9 cellular contexts compared by ENCODE assay signal in genomic region chr4:54230479-54231418, GRCh38. TPM values are rescaled to one million over a fixed set of nuclear protein-coding genes. Genes with fewer than 3 reads are reported as not detected.
DNase-seq lines count a peak whose midpoint lies in the region; ATAC-seq and TF ChIP-seq lines count a peak whose summit lies in the region.
"Had no signal": no experiment of that assay in that cellular context is flagged by ENCODE, and none has a peak within 500 bp of the region (broad histone marks: within the 10 kb centered on the region; RNA-seq: fewer than 3 reads in every experiment).

No MANE protein-coding gene starts in this region.

- H3K9ac ChIP-seq in HUES6 (ENCODE audit: low read length) (peak overlapping the region; percentile 68), muscle layer of colon (ENCODE audit: low read length) (peak overlapping the region; percentile 9)

- H3K27me3 ChIP-seq in AG04450 (ENCODE audit: control insufficient read depth, insufficient read depth, low read length) (no peaks in the 10 kb centered on the region), HUES6 (ENCODE audit: control insufficient read depth, insufficient read depth, low read length) (peaks cover 80% of the 10 kb centered on the region), muscle layer of colon (ENCODE audit: control insufficient read depth in 1 of 2, insufficient read depth in 2 of 2, low read length in 2 of 2) (peaks cover 60 to 78% of the 10 kb centered on the region in 2 donors)

- H3K27ac ChIP-seq in AG04450 (ENCODE audit: low read depth, low read length): peak overlapping the region; percentile 88
- no peak overlapping the region for H3K27ac ChIP-seq in HUES6 (ENCODE audit: low read depth, low read length)
- no peak overlapping the region for H3K27ac ChIP-seq in muscle layer of colon (ENCODE audit: low read depth, low read length)

- DNase-seq in AG04450 (ENCODE audit: low read depth, low spot score): no peak
- peak; percentile 17 for DNase-seq in endothelial cell (ENCODE audit: low spot score)
- DNase-seq in NCI-H1436 treated with DMSO at 0.1 percent for 48 hours (lab: John Stamatoyannopoulos, UW): no peak

- TF ChIP-seq CTCF in AG04450 (IDR thresholded peaks at IDR 0.05; ENCODE audit: low read depth, low read length): no peak
- TF ChIP-seq CTCF in endothelial cell (IDR thresholded peaks at IDR 0.05; ENCODE audit: unreplicated experiment): no peak

- peak overlapping the region; percentile 85 for H3K4me3 Mint-ChIP-seq in endothelial cell (ENCODE audit: unreplicated experiment)

- H3K36me3 ChIP-seq in HUES6 (ENCODE audit: control insufficient read depth, insufficient read depth, low read length) (no peaks in the 10 kb centered on the region), muscle layer of colon (ENCODE audit: insufficient read depth, low read length) (no peaks in the 10 kb centered on the region)

- peaks cover 33% of the 10 kb centered on the region for H3K4me1 Mint-ChIP-seq in endothelial cell (ENCODE audit: unreplicated experiment)

- no peak for ATAC-seq in HG02981 (IDR thresholded peaks at IDR 0.05; ENCODE audit: unreplicated experiment)
- no peak for ATAC-seq in HG02938 (IDR thresholded peaks at IDR 0.05; ENCODE audit: unreplicated experiment)
- ATAC-seq in HG03354 (IDR thresholded peaks at IDR 0.05; ENCODE audit: poor library complexity, severe bottlenecking, unreplicated experiment): no peak
- ATAC-seq: activated naive CD4-positive, alpha-beta T cell treated with anti-CD3 and anti-CD28 coated beads, Interleukin-2, amount 50 U/mL, for 72 hours had no signal

- CTCF ChIA-PET in AG04450 (lab: Charles Lee): interaction anchor here (0.6 to 1.2 kb wide), 2 partner anchors 322 to 334 kb away, joined by 3 to 4 read pairs; no protein-coding TSS in a partner anchor

- H3K27ac Mint-ChIP-seq in endothelial cell (ENCODE audit: unreplicated experiment): no peak overlapping the region
- H3K27ac Mint-ChIP-seq: activated naive CD4-positive, alpha-beta T cell treated with anti-CD3 and anti-CD28 coated beads, Interleukin-2, amount 50 U/mL, for 72 hours had no signal

- H3K4me3 ChIP-seq in AG04450 (ENCODE audit: low read depth, low read length): peak overlapping the region; percentile 97
- peak overlapping the region; percentile 74 for H3K4me3 ChIP-seq in HUES6 (ENCODE audit: low read depth, low read length)
- H3K4me3 ChIP-seq in muscle layer of colon (ENCODE audit: low read depth in 1 of 2, low read length in 2 of 2): peak overlapping the region; percentile 28 to 50

- H3K27me3 Mint-ChIP-seq in endothelial cell (ENCODE audit: unreplicated experiment): peaks cover 25% of the 10 kb centered on the region

- H3K9me3 Mint-ChIP-seq in endothelial cell (ENCODE audit: unreplicated experiment): no peaks in the 10 kb centered on the region
- H3K9me3 Mint-ChIP-seq: activated naive CD4-positive, alpha-beta T cell treated with anti-CD3 and anti-CD28 coated beads, Interleukin-2, amount 50 U/mL, for 72 hours had no signal

- H3K36me3 Mint-ChIP-seq in endothelial cell (ENCODE audit: low read depth, unreplicated experiment): no peaks in the 10 kb centered on the region

- H3K4me1 ChIP-seq in HUES6 (ENCODE audit: control insufficient read depth, insufficient read depth, low read length) (peaks cover 10% of the 10 kb centered on the region; the same call in 1 of the 2 replicates), muscle layer of colon (ENCODE audit: insufficient read depth, low read length) (peaks cover 37% of the 10 kb centered on the region)

- POLR2A ChIA-PET in AG04450 (lab: Yijun Ruan, JAX): interaction anchor here (0.6 kb wide), 1 partner anchor 298 kb away, joined by 3 read pairs; no protein-coding TSS in a partner anchor

- H3K9me3 ChIP-seq in AG04450 (ENCODE audit: control insufficient read depth, insufficient read depth, low read length) (peaks cover 12% of the 10 kb centered on the region; the same call in 1 of the 2 replicates), HUES6 (ENCODE audit: control insufficient read depth, insufficient read depth, low read depth, low read length) (no peaks in the 10 kb centered on the region), muscle layer of colon (ENCODE audit: low read length) (no peaks in the 10 kb centered on the region)

RNA-seq across cellular contexts. Expression of gene PDGFRA, which starts 1.7 kb away (rescaled TPM):
- 380 and 464 TPM in 2 replicates for polyA plus RNA-seq in AG04450 (2011; rRNA removed)
- 547 and 747 TPM in 2 replicates for polyA minus RNA-seq in AG04450 (2011; rRNA and poly(A)+ RNA removed)
- 3.4 TPM for total RNA-seq in endothelial cell (ENCODE audit: unreplicated experiment)

Comparison
In these comparisons a context has a peak if more than half of its experiments do, and no peak if none do; other contexts are left out.
1. H3K4me3 ChIP-seq: peak in every context shown above with its lines; median percentile 97 in AG04450; 74 in HUES6; 39 in muscle layer of colon.